Comparison of ENCODE assay signal across 10 cellular contexts in genomic region chr1:40384887-40385286, GRCh38. TPM values are rescaled to one million over a fixed set of nuclear protein-coding genes. Genes with fewer than 3 reads are reported as not detected.
DNase-seq lines count a peak whose midpoint lies in the region; ATAC-seq and TF ChIP-seq lines count a peak whose summit lies in the region.
"Had no signal": no experiment of that assay in that cellular context is flagged by ENCODE, and none has a peak within 500 bp of the region (broad histone marks: within the 10 kb centered on the region; RNA-seq: fewer than 3 reads in every experiment).

No MANE protein-coding gene starts in this region.

- WGBS in mammary epithelial cell (ENCODE audit: low coverage, missing lambda C conversion rate) = 96% methylated on average over 6 of the region's 6 CpGs

- H3K27ac Mint-ChIP-seq in activated naive CD8-positive, alpha-beta T cell treated with anti-CD3 and anti-CD28 coated beads for 36 hours = peak overlapping the region; percentile 99

- no peak overlapping the region for H2AFZ ChIP-seq in mammary epithelial cell (ENCODE audit: low read depth, low read length)

- in situ Hi-C loops in mammary epithelial cell (cut with MboI; ENCODE audit: low sequenced_read_pairs in 2 of 2) = no loop called here

- no TSS peak for BruUV-seq in mammary epithelial cell (replicated peaks; lab: Mats Ljungman, UMichigan)

- CTCF ChIA-PET in mammary epithelial cell (lab: Charles Lee; ENCODE audit: low non-redundant PET) = interaction anchor here (0.6 kb wide), 1 partner anchor 12 kb away, joined by 4 read pairs; the partner anchor contains the start of gene SMAP2

- DNase-seq in breast epithelium (ENCODE audit: low spot score in 2 of 2) (no peak), mammary epithelial cell (no peak), upper lobe of right lung (no peak), mucosa of descending colon (no peak), hepatic stellate cell (ENCODE audit: low spot score) (no peak)
- peak; percentile 28 for DNase-seq in activated naive CD8-positive, alpha-beta T cell treated with anti-CD3 and anti-CD28 coated beads for 36 hours
- DNase-seq in effector CD8-positive, alpha-beta T cell (lab: John Stamatoyannopoulos, UW) = no peak
- DNase-seq: COR-L47, NCI-H2227 treated with DMSO at 0.1 percent for 48 hours had no signal

- dilution Hi-C loops in mammary epithelial cell (cut with HindIII; ENCODE audit: low sequenced_read_pairs) = no loop called here

- no peak overlapping the region for H3K4me3 ChIP-seq in breast epithelium
- no peak overlapping the region for H3K4me3 ChIP-seq in mammary epithelial cell (replicated peaks in 1 of 3; ENCODE audit: insufficient read depth in 1 of 3, low read depth in 2 of 3, low read length in 3 of 3)
- no peak overlapping the region for H3K4me3 ChIP-seq in muscle layer of colon (ENCODE audit: low read depth in 1 of 2, low read length in 2 of 2)
- H3K4me3 ChIP-seq in upper lobe of right lung = no peak overlapping the region
- H3K4me3 ChIP-seq in mucosa of descending colon = no peak overlapping the region

- no peak overlapping the region for H3K4me2 ChIP-seq in mammary epithelial cell (ENCODE audit: insufficient read depth, low read depth, low read length)

- H3K4me1 ChIP-seq in breast epithelium (peaks cover 0 to 5% of the 10 kb centered on the region in 2 donors), mammary epithelial cell (ENCODE audit: insufficient read depth, low read length) (peaks cover 13% of the 10 kb centered on the region), muscle layer of colon (ENCODE audit: insufficient read depth, low read length) (peaks cover 17% of the 10 kb centered on the region), upper lobe of right lung (peaks cover 74% of the 10 kb centered on the region), mucosa of descending colon (ENCODE audit: low read depth) (peaks cover 39% of the 10 kb centered on the region)

- H3K36me3 Mint-ChIP-seq in activated naive CD8-positive, alpha-beta T cell treated with anti-CD3 and anti-CD28 coated beads for 36 hours = peaks cover 57% of the 10 kb centered on the region

- no peaks in the 10 kb centered on the region for H3K9me3 ChIP-seq in breast epithelium
- H3K9me3 ChIP-seq in mammary epithelial cell (replicated peaks; ENCODE audit: insufficient read depth, low read length) = no peaks in the 10 kb centered on the region
- no peaks in the 10 kb centered on the region for H3K9me3 ChIP-seq in muscle layer of colon (ENCODE audit: low read length)
- H3K9me3 ChIP-seq in upper lobe of right lung = no peaks in the 10 kb centered on the region
- no peaks in the 10 kb centered on the region for H3K9me3 ChIP-seq in mucosa of descending colon

- peak overlapping the region; percentile 64 to 74 for H3K27ac ChIP-seq in breast epithelium
- H3K27ac ChIP-seq in mammary epithelial cell (ENCODE audit: insufficient read depth, low read depth, low read length) = no peak overlapping the region
- H3K27ac ChIP-seq in muscle layer of colon (ENCODE audit: low read depth, low read length) = peak overlapping the region; percentile 14
- peak overlapping the region; percentile 83 for H3K27ac ChIP-seq in upper lobe of right lung

- no peaks in the 10 kb centered on the region for H4K20me1 ChIP-seq in mammary epithelial cell (ENCODE audit: insufficient read depth, low read length)

- peaks cover 91% of the 10 kb centered on the region for H3K4me1 Mint-ChIP-seq in activated naive CD8-positive, alpha-beta T cell treated with anti-CD3 and anti-CD28 coated beads for 36 hours

- peak overlapping the region; percentile 82 for H3K4me3 Mint-ChIP-seq in activated naive CD8-positive, alpha-beta T cell treated with anti-CD3 and anti-CD28 coated beads for 36 hours

- no peaks in the 10 kb centered on the region for H3K36me3 ChIP-seq in breast epithelium
- no peaks in the 10 kb centered on the region for H3K36me3 ChIP-seq in mammary epithelial cell (ENCODE audit: insufficient read depth, low read length)
- H3K36me3 ChIP-seq in muscle layer of colon (ENCODE audit: insufficient read depth, low read length) = no peaks in the 10 kb centered on the region
- H3K36me3 ChIP-seq in upper lobe of right lung = no peaks in the 10 kb centered on the region
- H3K36me3 ChIP-seq in mucosa of descending colon (ENCODE audit: low read depth) = no peaks in the 10 kb centered on the region

- ATAC-seq in upper lobe of right lung (no peak), mucosa of descending colon (no peak)

- no peak for TF ChIP-seq POLR2A in breast epithelium (IDR thresholded peaks at IDR 0.05)

- H3K27me3 ChIP-seq in breast epithelium = no peaks in the 10 kb centered on the region
- H3K27me3 ChIP-seq in mammary epithelial cell (ENCODE audit: insufficient read depth, low read length) = no peaks in the 10 kb centered on the region
- no peaks in the 10 kb centered on the region for H3K27me3 ChIP-seq in muscle layer of colon (ENCODE audit: control insufficient read depth in 1 of 2, insufficient read depth in 2 of 2, low read length in 2 of 2)
- H3K27me3 ChIP-seq in upper lobe of right lung = no peaks in the 10 kb centered on the region

- TF ChIP-seq CTCF in breast epithelium (IDR thresholded peaks at IDR 0.05) (no peak), mammary epithelial cell (conservative IDR thresholded peaks at IDR 0.05 in 1 of 2, IDR thresholded peaks at IDR 0.05 in 1 of 2; ENCODE audit: extremely low read depth in 1 of 2, insufficient read depth in 1 of 2, low read depth in 1 of 2, low read length in 2 of 2) (no peak), upper lobe of right lung (IDR thresholded peaks at IDR 0.05) (no peak), mucosa of descending colon (IDR thresholded peaks at IDR 0.05) (no peak)

- H3K79me2 ChIP-seq in mammary epithelial cell (ENCODE audit: insufficient read depth, low read length) = peaks cover 74% of the 10 kb centered on the region

- no peaks in the 10 kb centered on the region for H3K27me3 Mint-ChIP-seq in activated naive CD8-positive, alpha-beta T cell treated with anti-CD3 and anti-CD28 coated beads for 36 hours

- H3K9ac ChIP-seq in mammary epithelial cell (ENCODE audit: insufficient read depth, low read length) (no peak overlapping the region), muscle layer of colon (ENCODE audit: low read length) (no peak overlapping the region)

- H3K9me3 Mint-ChIP-seq in activated naive CD8-positive, alpha-beta T cell treated with anti-CD3 and anti-CD28 coated beads for 36 hours = no peaks in the 10 kb centered on the region

- intact Hi-C loops in breast epithelium (cut with DNase I; ENCODE audit: low total_unique reads) = no loop called here
- intact Hi-C loops in mammary epithelial cell (cut with micrococcal nuclease) = no loop called here
- intact Hi-C loops in upper lobe of right lung (cut with DNase I) = no loop called here
- intact Hi-C loops in mucosa of descending colon (cut with DNase I, micrococcal nuclease) = no loop called here

RNA-seq across cellular contexts. Expression of gene SMAP2, which starts 11.4 kb away (rescaled TPM):
- total RNA-seq in breast epithelium (10 to 100 TPM; 27.2 to 64.2 (median 33.1) TPM), mammary epithelial cell (10 to 100 TPM; 17.5 to 20.5 TPM), upper lobe of right lung (55.3 TPM), mucosa of descending colon (10 to 100 TPM; 22.0 to 35.6 (median 24.7) TPM)
- 17.2 TPM for polyA plus RNA-seq in mammary epithelial cell
- polyA minus RNA-seq in mammary epithelial cell = 39.2 TPM
- 100 to 1,000 TPM; 160 to 162 TPM for total RNA-seq in activated naive CD8-positive, alpha-beta T cell treated with anti-CD3 and anti-CD28 coated beads for 36 hours
